Comparison of ENCODE assay signal across 9 cellular contexts in the genomic region with DNA sequence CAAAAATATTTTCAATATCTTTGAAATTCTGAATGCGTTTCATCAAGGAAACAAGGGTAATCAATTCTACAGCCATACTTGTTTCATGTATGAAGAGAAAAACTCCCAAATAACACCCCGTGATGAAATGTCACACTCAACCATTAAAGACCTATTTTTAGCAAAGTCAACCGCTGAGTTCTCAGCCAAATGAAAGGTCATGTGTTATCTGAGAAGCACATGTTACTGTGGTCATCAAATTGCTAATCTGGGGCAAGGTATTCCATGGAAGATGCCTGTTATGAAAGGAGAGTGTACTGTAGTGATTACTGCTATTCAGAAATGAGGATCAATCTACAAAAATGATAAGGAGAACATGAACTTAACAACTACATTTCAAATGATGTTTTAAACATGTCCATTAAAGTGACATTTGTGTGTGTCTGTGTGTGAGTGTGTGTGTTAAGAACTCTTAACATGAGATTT.
DNase-seq lines count a peak whose midpoint lies in the region; ATAC-seq and TF ChIP-seq lines count a peak whose summit lies in the region.
"Had no signal": no experiment of that assay in that cellular context is flagged by ENCODE, and none has a peak within 500 bp of the region (broad histone marks: within the 10 kb centered on the region; RNA-seq: fewer than 3 reads in every experiment).

No MANE protein-coding gene starts in this region.

- intact Hi-C loops in left ventricle myocardium superior (cut with micrococcal nuclease) = no loop called here
- intact Hi-C loops in left lung (cut with DNase I) = no loop called here

- TF ChIP-seq CTCF in progenitor cell of endocrine pancreas (IDR thresholded peaks at IDR 0.05; ENCODE audit: unreplicated experiment) = no peak
- no peak for TF ChIP-seq CTCF in left lung (IDR thresholded peaks at IDR 0.05)

- H3K4me1 Mint-ChIP-seq in progenitor cell of endocrine pancreas (ENCODE audit: low read depth) = no peaks in the 10 kb centered on the region

- H3K9me3 ChIP-seq in left lung = no peaks in the 10 kb centered on the region

- H3K9me3 Mint-ChIP-seq in progenitor cell of endocrine pancreas (ENCODE audit: low read depth) = no peaks in the 10 kb centered on the region

- peak; percentile 7 for DNase-seq in LHCN-M2 (ENCODE audit: low read depth)
- DNase-seq in left ventricle myocardium superior = no peak
- no peak for DNase-seq in progenitor cell of endocrine pancreas (ENCODE audit: low spot score, unreplicated experiment)
- no peak for DNase-seq in left lung
- no peak for DNase-seq in NCI-H1092 treated with DMSO at 0.1 percent for 48 hours (lab: John Stamatoyannopoulos, UW)
- DNase-seq in pons (ENCODE audit: low spot score) = no peak
- DNase-seq: activated CD8-positive, alpha-beta memory T cell treated with anti-CD3 and anti-CD28 coated beads for 24 hours had no signal

- H3K36me3 ChIP-seq in left lung = no peaks in the 10 kb centered on the region

- no peak overlapping the region for H3K27ac Mint-ChIP-seq in progenitor cell of endocrine pancreas

- no peaks in the 10 kb centered on the region for H3K36me3 Mint-ChIP-seq in progenitor cell of endocrine pancreas (ENCODE audit: insufficient read depth)

- no peak overlapping the region for H3K4me3 ChIP-seq in left lung

- H3K4me3 Mint-ChIP-seq in progenitor cell of endocrine pancreas (ENCODE audit: low read depth) = no peak overlapping the region

- no peaks in the 10 kb centered on the region for H3K27me3 ChIP-seq in left lung

- H3K27ac ChIP-seq in left lung = no peak overlapping the region

- H3K4me1 ChIP-seq in left lung = peaks cover 0 to 5% of the 10 kb centered on the region in 2 donors

- peaks cover 3% of the 10 kb centered on the region for H3K27me3 Mint-ChIP-seq in progenitor cell of endocrine pancreas

- ATAC-seq in GM18517 (IDR thresholded peaks at IDR 0.05; ENCODE audit: unreplicated experiment) (peak; percentile 64), GM21619 (IDR thresholded peaks at IDR 0.05; ENCODE audit: unreplicated experiment) (peak; percentile 50), left ventricle myocardium superior (peak; percentile 82), left lung (no peak)
